ENCODE assay signal across 15 cellular contexts in genomic region chr2:136209540-136210264, GRCh38.
A peak's percentile ranks its signal among the peaks of the same experiment; 100 is the strongest.
DNase-seq lines count a peak whose midpoint lies in the region; ATAC-seq and TF ChIP-seq lines count a peak whose summit lies in the region.
"Had no signal": no experiment of that assay in that cellular context is flagged by ENCODE, and none has a peak within 500 bp of the region (broad histone marks: within the 10 kb centered on the region; RNA-seq: fewer than 3 reads in every experiment).

No MANE protein-coding gene starts in this region.

- no peaks in the 10 kb centered on the region for H3K27me3 ChIP-seq in spleen (replicated peaks in 1 of 7)

- no TSS peak for BruUV-seq in Calu3 (replicated peaks; lab: Mats Ljungman, UMichigan)

- no peak overlapping the region for H3K27ac ChIP-seq in HEK293 (ENCODE audit: extremely low read depth, low read depth, low read length)
- H3K27ac ChIP-seq in spleen: peak overlapping the region in 5 of 8 donors; percentile 22 to 87 (median 80)

- intact Hi-C loops in Calu3 (cut with micrococcal nuclease; ENCODE audit: unreplicated experiment) (loop anchor here (5.0 to 10.0 kb wide), 2 partner anchors 82 to 165 kb away; no protein-coding TSS in a partner anchor), spleen (cut with DNase I; ENCODE audit: low total_unique reads) (no loop called here)

- H3K27ac Mint-ChIP-seq in Calu3 (ENCODE audit: unreplicated experiment): peak overlapping the region; percentile 13
- H3K27ac Mint-ChIP-seq in T-helper 2 cell treated with Interferon-gamma antibody and Interleukin-4, amounts not matched to agents 5 μg/mL and 100 μg/mL, for 36 hours: no peak overlapping the region
- H3K27ac Mint-ChIP-seq: T-helper 1 cell treated with Interleukin-12 subunit alpha and Interleukin-12 subunit beta and Interleukin-4 antibody, amounts not matched to agents 30 μg/mL and 1 μg/mL, for 36 hours had no signal

- WGBS in spleen, 5 donors: 51 to 75% (median 60%) methylated on average over 2 of the region's 2 CpGs

- no peak for DNase-seq in Calu3
- peak; percentile 2 for DNase-seq in amniotic epithelial cell (ENCODE audit: low read depth)
- DNase-seq in spleen: no peak
- no peak for DNase-seq in T-helper 2 cell treated with Interferon-gamma antibody and Interleukin-4, amounts not matched to agents 5 μg/mL and 100 μg/mL, for 36 hours (ENCODE audit: low spot score)
- no peak for DNase-seq in NCI-H748 treated with DMSO at 0.1 percent for 48 hours (lab: John Stamatoyannopoulos, UW)
- no peak for DNase-seq in DMS53 treated with DMSO at 0.1 percent for 48 hours (lab: John Stamatoyannopoulos, UW; ENCODE audit: unreplicated experiment)
- DNase-seq: COR-L47, NCI-H1105, NCI-H1694 treated with DMSO at 0.1 percent for 48 hours, NCI-H2171, NCI-H82, SHP77 treated with DMSO at 0.1 percent for 48 hours had no signal

- TF ChIP-seq CTCF in Calu3 (IDR thresholded peaks at IDR 0.05; ENCODE audit: unreplicated experiment): no peak
- no peak for TF ChIP-seq CTCF in HEK293 (tag by site-specific recombination; IDR thresholded peaks at IDR 0.05)
- TF ChIP-seq CTCF in spleen (IDR thresholded peaks at IDR 0.05 in 8 of 11, conservative IDR thresholded peaks at IDR 0.05 in 3 of 11): no peak

- no peaks in the 10 kb centered on the region for H3K36me3 ChIP-seq in HEK293 (ENCODE audit: control insufficient read depth in 2 of 2, insufficient read depth in 1 of 2, low read length in 2 of 2)
- H3K36me3 ChIP-seq in spleen: no peaks in the 10 kb centered on the region

- H3K4me1 ChIP-seq in HEK293 (ENCODE audit: control insufficient read depth, insufficient read depth, low read length): no peaks in the 10 kb centered on the region
- peaks cover 18 to 94% (median 65%) of the 10 kb centered on the region in 6 donors for H3K4me1 ChIP-seq in spleen

- H3K4me3 Mint-ChIP-seq in Calu3 (ENCODE audit: low read depth, unreplicated experiment): no peak overlapping the region
- H3K4me3 Mint-ChIP-seq in T-helper 2 cell treated with Interferon-gamma antibody and Interleukin-4, amounts not matched to agents 5 μg/mL and 100 μg/mL, for 36 hours: no peak overlapping the region
- H3K4me3 Mint-ChIP-seq: T-helper 1 cell treated with Interleukin-12 subunit alpha and Interleukin-12 subunit beta and Interleukin-4 antibody, amounts not matched to agents 30 μg/mL and 1 μg/mL, for 36 hours had no signal

- peaks cover 37% of the 10 kb centered on the region for H3K4me1 Mint-ChIP-seq in Calu3 (ENCODE audit: low read depth, unreplicated experiment)
- H3K4me1 Mint-ChIP-seq in T-helper 2 cell treated with Interferon-gamma antibody and Interleukin-4, amounts not matched to agents 5 μg/mL and 100 μg/mL, for 36 hours (ENCODE audit: low read depth): peaks cover 43% of the 10 kb centered on the region

- H3K4me3 ChIP-seq in HEK293 (ENCODE audit: low read depth, low read length) (no peak overlapping the region), spleen (no peak overlapping the region)

- H3K9me3 Mint-ChIP-seq in Calu3 (ENCODE audit: low read depth, unreplicated experiment): peaks cover 7% of the 10 kb centered on the region
- peaks cover 17% of the 10 kb centered on the region for H3K9me3 Mint-ChIP-seq in T-helper 2 cell treated with Interferon-gamma antibody and Interleukin-4, amounts not matched to agents 5 μg/mL and 100 μg/mL, for 36 hours

- peaks cover 6% of the 10 kb centered on the region for H3K36me3 Mint-ChIP-seq in Calu3 (ENCODE audit: insufficient read depth, unreplicated experiment)
- peaks cover 4% of the 10 kb centered on the region for H3K36me3 Mint-ChIP-seq in T-helper 2 cell treated with Interferon-gamma antibody and Interleukin-4, amounts not matched to agents 5 μg/mL and 100 μg/mL, for 36 hours (ENCODE audit: low read depth)

- POLR2A ChIA-PET in HEK293 (lab: Yijun Ruan, JAX): no interaction called here

- no peak for ATAC-seq in GM18519 (IDR thresholded peaks at IDR 0.05; ENCODE audit: low FRiP score, unreplicated experiment)

- H3K9me3 ChIP-seq in HEK293 (ENCODE audit: control insufficient read depth, insufficient read depth, low read depth, low read length): no peaks in the 10 kb centered on the region
- H3K9me3 ChIP-seq in spleen: peaks cover 0 to 10% (median 3%) of the 10 kb centered on the region in 8 donors

- CTCF ChIA-PET in Calu3 (lab: Charles Lee): interaction anchor here (1.4 kb wide), 1 partner anchor 74 kb away, joined by 3 read pairs; no protein-coding TSS in a partner anchor
- CTCF ChIA-PET in HEK293 (lab: Yijun Ruan, JAX): interaction anchor here (0.6 to 0.8 kb wide), 2 partner anchors 10 to 267 kb away, joined by 3 read pairs; no protein-coding TSS in a partner anchor

- no peaks in the 10 kb centered on the region for H3K27me3 Mint-ChIP-seq in Calu3 (ENCODE audit: unreplicated experiment)
- H3K27me3 Mint-ChIP-seq in T-helper 2 cell treated with Interferon-gamma antibody and Interleukin-4, amounts not matched to agents 5 μg/mL and 100 μg/mL, for 36 hours (ENCODE audit: low read depth): peaks cover 2% of the 10 kb centered on the region

- TF ChIP-seq POLR2A in spleen (IDR thresholded peaks at IDR 0.05): no peak

TF ChIP-seq in HEK293, 187 proteins besides CTCF, POLR2A, EP300 and RAD21:
- peak; percentile 74; the same call in 1 of the 2 replicates for TF ChIP-seq TRIM28 (IDR thresholded peaks at IDR 0.05; ENCODE audit: borderline replicate concordance, low read length)
- no peak for TF ChIP-seq SCRT1 (tag by site-specific recombination; IDR thresholded peaks at IDR 0.05; ENCODE audit: borderline replicate concordance)
- TF ChIP-seq ZNF555 (tag by site-specific recombination; conservative IDR thresholded peaks at IDR 0.05): no peak
- TF ChIP-seq SETDB1 (IDR thresholded peaks at IDR 0.05; ENCODE audit: insufficient read length, low read length): peak; percentile 77
